Comparison of ENCODE assay signal across 9 cellular contexts in the genomic region with DNA sequence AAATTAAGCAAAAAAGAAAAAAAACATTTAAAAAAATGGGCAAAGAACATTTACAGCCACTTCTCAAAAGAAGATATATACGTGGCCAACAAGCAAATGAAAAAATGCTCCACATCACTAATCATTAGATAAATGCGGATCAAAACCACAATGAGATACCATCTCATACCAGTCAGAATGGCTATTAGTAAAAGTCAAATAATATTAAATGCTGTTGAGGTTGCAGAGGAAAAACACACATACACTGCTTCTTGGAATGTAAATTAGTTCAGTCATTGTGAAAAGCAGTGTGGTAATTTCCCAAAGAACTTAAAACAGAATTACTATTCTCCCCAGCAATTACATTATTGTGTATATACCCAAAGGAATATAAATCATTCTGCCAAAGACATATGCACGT.
"Had no signal": no experiment of that assay in that cellular context is flagged by ENCODE, and none has a peak within 500 bp of the region (broad histone marks: within the 10 kb centered on the region; RNA-seq: fewer than 3 reads in every experiment).

No MANE protein-coding gene starts in this region.

- H3K4me3 Mint-ChIP-seq: IgD-negative memory B cell had no signal

- H3K4me1 Mint-ChIP-seq: IgD-negative memory B cell had no signal

- H3K27me3 Mint-ChIP-seq: IgD-negative memory B cell had no signal

- H3K27ac Mint-ChIP-seq: IgD-negative memory B cell had no signal

- H3K4me3 ChIP-seq: K562 had no signal

- DNase-seq: IMR-90, KBM-7, KG1 had no signal

- FAIRE-seq: HepG2, HTR-8/SVneo, K562 had no signal

- H3K36me3 Mint-ChIP-seq: IgD-negative memory B cell had no signal

- H3K27ac ChIP-seq: HL-60, KMS-11 had no signal

- H3K9ac ChIP-seq: KMS-11 had no signal

- ATAC-seq: HepG2, K562 had no signal

- H3K4me2 ChIP-seq: KMS-11 had no signal
